In genomic region chr3:120470870-120471269, GRCh38 we compare ENCODE assay signal across 15 cellular contexts. TPM values are rescaled to one million over a fixed set of nuclear protein-coding genes. Genes with fewer than 3 reads are reported as not detected.
A peak's percentile ranks its signal among the peaks of the same experiment; 100 is the strongest.
DNase-seq lines count a peak whose midpoint lies in the region; FAIRE-seq and TF ChIP-seq lines count a peak whose summit lies in the region.
"Had no signal": no experiment of that assay in that cellular context is flagged by ENCODE, and none has a peak within 500 bp of the region (broad histone marks: within the 10 kb centered on the region; RNA-seq: fewer than 3 reads in every experiment).

No MANE protein-coding gene starts in this region.

- no peaks in the 10 kb centered on the region for H3K27me3 ChIP-seq in HUES64 (ENCODE audit: insufficient read depth, low read length)
- no peaks in the 10 kb centered on the region for H3K27me3 ChIP-seq in keratinocyte (ENCODE audit: control insufficient read depth, extremely low read depth, insufficient read depth, low read length)
- H3K27me3 ChIP-seq in ascending aorta: no peaks in the 10 kb centered on the region
- H3K27me3 ChIP-seq: colonic mucosa had no signal

- TF ChIP-seq CTCF in keratinocyte (optimal IDR thresholded peaks at IDR 0.05 in 1 of 3, IDR thresholded peaks at IDR 0.05 in 1 of 3, conservative IDR thresholded peaks at IDR 0.05 in 1 of 3; ENCODE audit: extremely low read depth in 1 of 3, insufficient read depth in 2 of 3, low read length in 3 of 3) (no peak), ascending aorta (IDR thresholded peaks at IDR 0.05) (no peak)

- 0 out of 2 replicates have a peak, but pooled peaks cover 4% of the 10 kb centered on the region for H3K9me3 ChIP-seq in HUES64 (ENCODE audit: insufficient read depth, low read depth, low read length)
- H3K9me3 ChIP-seq in keratinocyte (ENCODE audit: control insufficient read depth, low read depth, low read length): no peaks in the 10 kb centered on the region
- H3K9me3 ChIP-seq in ascending aorta: no peaks in the 10 kb centered on the region
- H3K9me3 ChIP-seq: colonic mucosa had no signal

- WGBS in HUES64: 68% methylated on average over 2 of the region's 2 CpGs

- intact Hi-C loops in ascending aorta (cut with DNase I): loop anchor here (2.0 kb wide), 1 partner anchor 26 kb away; no protein-coding TSS in a partner anchor

- no peaks in the 10 kb centered on the region for H4K20me1 ChIP-seq in keratinocyte (ENCODE audit: control insufficient read depth, extremely low read depth, insufficient read depth, low read length)

- peaks cover 48% of the 10 kb centered on the region for H3K4me1 ChIP-seq in HUES64 (ENCODE audit: insufficient read depth, low read length)
- H3K4me1 ChIP-seq in keratinocyte (ENCODE audit: control insufficient read depth, extremely low read depth, insufficient read depth, low read length): peaks cover 36% of the 10 kb centered on the region
- H3K4me1 ChIP-seq in ascending aorta: peaks cover 0 to 13% of the 10 kb centered on the region in 2 donors
- H3K4me1 ChIP-seq: colonic mucosa had no signal

- dilution Hi-C loops in keratinocyte (cut with MboI; ENCODE audit: extremely low pct_ligation_motif_present, low sequenced_read_pairs): no loop called here

- no peak overlapping the region for H3K4me3 ChIP-seq in HUES64 (ENCODE audit: low read length)
- no peak overlapping the region for H3K4me3 ChIP-seq in keratinocyte (ENCODE audit: control insufficient read depth in 2 of 3, extremely low read depth in 1 of 3, insufficient read depth in 2 of 3, low read depth in 1 of 3, low read length in 3 of 3)
- H3K4me3 ChIP-seq in ascending aorta: no peak overlapping the region
- H3K4me3 ChIP-seq: colonic mucosa had no signal

- H3K4me2 ChIP-seq in keratinocyte (ENCODE audit: control insufficient read depth, extremely low read depth, insufficient read depth, low read depth, low read length): peak overlapping the region; percentile 20

- H3K9ac ChIP-seq in HUES64 (ENCODE audit: low read depth, low read length) (peak overlapping the region; percentile 24; the same call in 1 of the 2 replicates), keratinocyte (ENCODE audit: control insufficient read depth, extremely low read depth, insufficient read depth, low read length) (no peak overlapping the region)

- H3K36me3 ChIP-seq in HUES64 (ENCODE audit: insufficient read depth, low read length) (no peaks in the 10 kb centered on the region), keratinocyte (ENCODE audit: control insufficient read depth in 2 of 2, extremely low read depth in 1 of 2, insufficient read depth in 2 of 2, low read length in 2 of 2) (no peaks in the 10 kb centered on the region), ascending aorta (no peaks in the 10 kb centered on the region)
- H3K36me3 ChIP-seq: colonic mucosa had no signal

- H3K9me1 ChIP-seq in keratinocyte (ENCODE audit: control insufficient read depth, extremely low read depth, insufficient read depth, low read length): no peaks in the 10 kb centered on the region

- peak overlapping the region; percentile 86 for H2AFZ ChIP-seq in keratinocyte (ENCODE audit: control insufficient read depth, low read length)

- peak overlapping the region; percentile 26; the same call in 1 of the 2 replicates for H3K27ac ChIP-seq in HUES64 (ENCODE audit: low read depth, low read length)
- no peak overlapping the region for H3K27ac ChIP-seq in keratinocyte (ENCODE audit: control insufficient read depth, insufficient read depth, low read length)
- H3K27ac ChIP-seq in ascending aorta: peak overlapping the region in 1 of 2 donors; percentile 14
- H3K27ac ChIP-seq: colonic mucosa had no signal

- DNase-seq in cerebellum (ENCODE audit: low spot score) (peak; percentile 79), keratinocyte (ENCODE audit: low read depth, low spot score) (no peak), superior temporal gyrus (ENCODE audit: extremely low spot score) (peak; percentile 36), NOMO-1 treated with dmso at 0.1 percent for 144 hours (lab: John Stamatoyannopoulos, UW; ENCODE audit: unreplicated experiment) (no peak), ascending aorta (ENCODE audit: low spot score in 2 of 2) (no peak)
- DNase-seq in activated effector memory CD4-positive, alpha-beta T cell treated with Interleukin-2 at 50 U/mL for 16 hours: no peak
- DNase-seq: activated naive CD4-positive, alpha-beta T cell treated with anti-CD3 and anti-CD28 coated beads, Interleukin-2, amount 50 U/mL, for 16 hours; CD4-positive, CD25-positive, alpha-beta regulatory T cell; colonic mucosa; left colon; posterior cingulate gyrus; stimulated activated CD4-positive, alpha-beta T cell treated with anti-CD3 and anti-CD28 coated beads, Interleukin-4, amount 100 ng/mL, for 24 hours; stimulated activated naive CD8-positive, alpha-beta T cell treated with anti-CD3 and anti-CD28 coated beads, Interleukin-15, Interleukin-2, amounts not matched to agents 100 U/mL and 50 U/mL, for 24 hours had no signal

- FAIRE-seq in keratinocyte (lab: Jason Lieb, UNC): peak; percentile 57
- FAIRE-seq: frontal cortex had no signal

- no peaks in the 10 kb centered on the region for H3K79me2 ChIP-seq in keratinocyte (ENCODE audit: control insufficient read depth, insufficient read depth, low read length)

RNA-seq across cellular contexts. Expression of gene FSTL1, which starts 20.1 kb away (rescaled TPM):
- 142 TPM for polyA plus RNA-seq in HUES64 (2013, experiment 1 of 2)
- polyA plus RNA-seq in HUES64 (2013, experiment 2 of 2): 186 TPM
- total RNA-seq in cerebellum: 66.6 TPM
- polyA plus RNA-seq in keratinocyte: 59.0 to 93.9 TPM (median 67.1 TPM) in 3 replicates
- 5.4 TPM for polyA plus RNA-seq in keratinocyte (2011; ENCODE audit: low read depth)
- polyA plus RNA-seq in keratinocyte (2011; cell fraction: cytosol; rRNA removed): 29.1 and 39.5 TPM in 2 replicates
- 75.1 and 87.2 TPM in 2 replicates for polyA plus RNA-seq in keratinocyte (2011; cell fraction: nucleus; rRNA removed)
- polyA plus RNA-seq in keratinocyte (2012; ENCODE audit: low replicate concordance): 12.2 and 72.7 TPM in 2 replicates
- polyA minus RNA-seq in keratinocyte: 82.5 to 110 TPM (median 97.8 TPM) in 3 replicates
- polyA minus RNA-seq in keratinocyte (2011; cell fraction: cytosol; rRNA and poly(A)+ RNA removed): 56.2 TPM
- polyA minus RNA-seq in keratinocyte (2011; cell fraction: nucleus; rRNA and poly(A)+ RNA removed): 50.8 and 105 TPM in 2 replicates
- 790 TPM for total RNA-seq in ascending aorta
- polyA plus RNA-seq: CD4-positive, CD25-positive, alpha-beta regulatory T cell had no signal

Comparison
In these comparisons a context has a peak if more than half of its experiments do, and no peak if none do; other contexts are left out.
1. DNase-seq: peak in cerebellum (single experiment) and superior temporal gyrus (single experiment); none in keratinocyte (single experiment), activated effector memory CD4-positive, alpha-beta T cell treated with Interleukin-2 at 50 U/mL for 16 hours (single experiment), NOMO-1 treated with dmso at 0.1 percent for 144 hours (single experiment) and ascending aorta (0 of 2).
2. RNA of gene FSTL1, which starts 20.1 kb away (total RNA-seq): 790 TPM in ascending aorta (single experiment); 66.6 TPM in cerebellum (single experiment); every median in the first group is over 10 times any median in the second.